In the genomic region with DNA sequence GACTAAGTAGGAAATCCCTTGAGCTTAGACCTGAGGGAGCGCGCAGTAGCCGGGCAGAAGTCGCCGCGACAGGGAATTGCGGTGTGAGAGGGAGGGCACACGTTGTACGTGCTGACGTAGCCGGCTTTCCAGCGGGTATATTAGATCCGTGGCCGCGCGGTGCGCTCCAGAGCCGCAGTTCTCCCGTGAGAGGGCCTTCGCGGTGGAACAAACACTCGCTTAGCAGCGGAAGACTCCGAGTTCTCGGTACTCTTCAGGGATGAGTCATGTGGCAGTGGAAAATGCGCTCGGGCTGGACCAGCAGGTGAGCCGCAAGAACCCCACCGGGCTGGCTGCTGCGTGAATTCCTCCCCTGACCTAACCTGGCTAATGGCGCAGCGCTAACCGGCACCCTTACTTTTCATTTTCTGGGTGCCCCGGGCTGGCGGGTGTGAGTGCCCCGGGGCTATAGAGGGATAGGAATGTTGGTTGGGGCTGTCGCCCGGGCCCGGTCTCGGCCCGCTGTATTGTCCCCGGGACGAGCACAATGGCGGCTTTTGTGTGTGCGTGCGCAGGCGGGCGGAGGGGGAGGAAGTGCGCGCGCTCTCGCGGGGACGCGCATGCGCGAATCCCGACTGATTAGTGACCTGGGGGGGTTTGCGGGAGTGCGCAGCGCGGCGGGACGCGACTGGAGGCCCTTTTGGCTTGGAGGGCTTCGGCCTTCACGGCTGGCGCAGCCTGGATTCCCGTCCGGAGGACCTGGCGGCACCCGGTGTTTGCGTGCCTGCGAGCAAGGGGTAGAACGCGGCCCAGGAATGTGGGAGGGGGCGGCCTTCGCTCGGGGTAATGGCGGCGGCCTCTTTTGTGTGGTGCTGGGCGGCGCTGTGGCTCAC, we compare ENCODE assay signal across 8 cellular contexts.
A peak's percentile ranks its signal among the peaks of the same experiment; 100 is the strongest.
DNase-seq lines count a peak whose midpoint lies in the region; ATAC-seq and TF ChIP-seq lines count a peak whose summit lies in the region.

TSS of gene DDX3X (plus strand) at position 169 of the 872 bp plus-strand sequence. CDS start at position 260, 91 bp downstream.

- no peaks in the 10 kb centered on the region for H3K9me3 ChIP-seq in BLaER1

- H3K27me3 Mint-ChIP-seq in memory B cell, result no peaks in the 10 kb centered on the region

- H3K4me3 Mint-ChIP-seq in memory B cell, result peak within 1 kb of the TSS; percentile 99

- H3K27me3 ChIP-seq in BLaER1, result peaks cover 38% of the 10 kb centered on the region

- H3K4me2 ChIP-seq in BLaER1, result peak within 1 kb of the TSS; percentile 97

- H3K27ac Mint-ChIP-seq in memory B cell, result peak within 1 kb of the TSS; percentile 100

- peak; percentile 67 for DNase-seq in NCI-H774 (lab: John Stamatoyannopoulos, UW)
- DNase-seq in activated CD8-positive, alpha-beta memory T cell treated with anti-CD3 and anti-CD28 coated beads for 24 hours, result peak; percentile 98
- DNase-seq in effector CD8-positive, alpha-beta T cell (lab: John Stamatoyannopoulos, UW), result peak; percentile 68
- peak; percentile 85 to 95 for DNase-seq in memory B cell (ENCODE audit: low spot score in 2 of 2)
- peak; percentile 52 for DNase-seq in stimulated activated CD8-positive, alpha-beta memory T cell treated with anti-CD3 and anti-CD28 coated beads, Interleukin-12 subunit alpha, Interleukin-12 subunit beta, amount 100 ng/mL, for 24 hours (ENCODE audit: extremely low read depth)

- peaks cover 69% of the 10 kb centered on the region for H3K4me1 ChIP-seq in BLaER1

- H3K4me3 ChIP-seq in BLaER1, result peak within 1 kb of the TSS; percentile 89

- H3K9ac ChIP-seq in BLaER1, result peak within 1 kb of the TSS; percentile 99

- TF ChIP-seq POLR2A in GM19193 (IDR thresholded peaks at IDR 0.05; ENCODE audit: extremely low read depth, insufficient read depth, insufficient read length), result peak; percentile 100

- H3K4me1 Mint-ChIP-seq in memory B cell, result peaks cover 18% of the 10 kb centered on the region

- H3K27ac ChIP-seq in BLaER1, result peak within 1 kb of the TSS; percentile 97

- peaks cover 28% of the 10 kb centered on the region for H3K36me3 ChIP-seq in BLaER1

- peaks cover 78% of the 10 kb centered on the region for H4K20me1 ChIP-seq in BLaER1

- peaks cover 7% of the 10 kb centered on the region for H3K36me3 Mint-ChIP-seq in memory B cell

- H3K9me3 Mint-ChIP-seq in memory B cell, result no peaks in the 10 kb centered on the region

- ATAC-seq in HG03457 (IDR thresholded peaks at IDR 0.05; ENCODE audit: unreplicated experiment) (peak; percentile 47), memory B cell (ENCODE audit: low read depth) (peak; percentile 58)

Comparison
In these comparisons a context has a peak if more than half of its experiments do, and no peak if none do; other contexts are left out.
1. Peak in every context shown above with its lines: DNase-seq, ATAC-seq, H3K4me3 ChIP-seq and H3K27ac ChIP-seq.